In the genomic region with DNA sequence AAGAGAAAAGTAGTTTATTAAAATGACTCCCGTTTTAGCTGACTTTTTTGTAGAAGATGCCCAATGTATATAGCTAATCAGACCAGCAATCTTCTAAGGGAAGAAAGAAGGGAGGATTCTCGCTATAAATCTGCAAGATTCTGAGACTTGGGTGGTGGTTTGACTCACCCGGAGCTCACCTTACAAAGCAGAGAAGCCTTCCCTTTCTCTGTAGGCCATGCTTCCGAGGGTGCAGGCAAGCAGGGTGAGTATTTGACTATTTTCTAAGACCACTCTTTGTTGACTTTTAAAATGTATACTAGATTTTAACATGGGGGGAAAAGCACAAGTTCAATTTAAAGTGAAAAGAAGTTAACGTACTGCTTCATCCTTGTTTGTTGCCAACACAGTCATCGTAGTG, we compare ENCODE assay signal across 19 cellular contexts. TPM values are rescaled to one million over a fixed set of nuclear protein-coding genes. Genes with fewer than 3 reads are reported as not detected.
A peak's percentile ranks its signal among the peaks of the same experiment; 100 is the strongest.
DNase-seq lines count a peak whose midpoint lies in the region; ATAC-seq and TF ChIP-seq lines count a peak whose summit lies in the region.
"Had no signal": no experiment of that assay in that cellular context is flagged by ENCODE, and none has a peak within 500 bp of the region (broad histone marks: within the 10 kb centered on the region; RNA-seq: fewer than 3 reads in every experiment).

No MANE protein-coding gene starts in this region.

- TF ChIP-seq CTCF in OCI-LY7 (conservative IDR thresholded peaks at IDR 0.05; ENCODE audit: low read length) (no peak), thyroid gland (IDR thresholded peaks at IDR 0.05) (no peak)

- H3K27ac Mint-ChIP-seq in activated CD4-positive, alpha-beta T cell treated with anti-CD3 and anti-CD28 coated beads for 36 hours = no peak overlapping the region
- H3K27ac Mint-ChIP-seq in stimulated activated effector memory CD8-positive, alpha-beta T cell treated with anti-CD3 and anti-CD28 coated beads, Interleukin-12 subunit alpha, Interleukin-12 subunit beta, amount 100 ng/mL, for 72 hours = no peak overlapping the region

- H3K4me3 Mint-ChIP-seq in activated CD4-positive, alpha-beta T cell treated with anti-CD3 and anti-CD28 coated beads for 36 hours = no peak overlapping the region
- H3K4me3 Mint-ChIP-seq in stimulated activated effector memory CD8-positive, alpha-beta T cell treated with anti-CD3 and anti-CD28 coated beads, Interleukin-12 subunit alpha, Interleukin-12 subunit beta, amount 100 ng/mL, for 72 hours = peak overlapping the region; percentile 77

- no peak overlapping the region for H3K4me2 ChIP-seq in OCI-LY7 (ENCODE audit: low read length)
- H3K4me2 ChIP-seq: BLaER1 had no signal

- H3K27ac ChIP-seq in OCI-LY7 (ENCODE audit: low read depth, low read length, poor library complexity, severe bottlenecking) (no peak overlapping the region), thyroid gland (no peak overlapping the region)
- H3K27ac ChIP-seq: 22Rv1, BLaER1 had no signal

- no peak for TF ChIP-seq POLR2A in thyroid gland (IDR thresholded peaks at IDR 0.05)

- H3K9me2 ChIP-seq in OCI-LY7 (ENCODE audit: insufficient read depth, low read length) = no peaks in the 10 kb centered on the region

- ATAC-seq in activated CD4-positive, alpha-beta T cell treated with anti-CD3 and anti-CD28 coated beads for 36 hours = peak; percentile 31
- no peak for ATAC-seq in stimulated activated effector memory CD8-positive, alpha-beta T cell treated with anti-CD3 and anti-CD28 coated beads, Interleukin-12 subunit alpha, Interleukin-12 subunit beta, amount 100 ng/mL, for 72 hours
- ATAC-seq in left ventricle myocardium superior = no peak
- ATAC-seq in GM21423 (IDR thresholded peaks at IDR 0.05; ENCODE audit: unreplicated experiment) = no peak

- WGBS in thyroid gland, 2 donors = 37 to 53% methylated on average over 6 of the region's 6 CpGs

- H3K9me3 ChIP-seq in OCI-LY7 (ENCODE audit: low read length) = no peaks in the 10 kb centered on the region
- H3K9me3 ChIP-seq in iPS-15b (ENCODE audit: control insufficient read depth, insufficient read depth, low read length) = no peaks in the 10 kb centered on the region
- no peaks in the 10 kb centered on the region for H3K9me3 ChIP-seq in thyroid gland

- DNase-seq in activated CD4-positive, alpha-beta T cell treated with anti-CD3 and anti-CD28 coated beads for 36 hours = no peak
- DNase-seq in activated CD4-positive, alpha-beta T cell treated with anti-CD3 and anti-CD28 coated beads for 48 hours = no peak
- DNase-seq in OCI-LY7 (ENCODE audit: low spot score) (no peak), left ventricle myocardium superior (no peak), thyroid gland (no peak)
- peak in 1 of 2 donors; percentile 40 for DNase-seq in stimulated activated effector memory CD8-positive, alpha-beta T cell treated with anti-CD3 and anti-CD28 coated beads, Interleukin-12 subunit alpha, Interleukin-12 subunit beta, amount 100 ng/mL, for 72 hours (ENCODE audit: low spot score in 2 of 2)
- DNase-seq: CD8-positive, alpha-beta memory T cell; GF-D8; HCEC 1CT; NCI-H1048; NCI-H345; NCI-H526 treated with DMSO at 0.1 percent for 48 hours; OCI-M1; RPMI8226 had no signal

- H3K79me2 ChIP-seq in OCI-LY7 (ENCODE audit: insufficient read depth, low read depth, low read length) = no peaks in the 10 kb centered on the region

- H3K4me1 ChIP-seq in OCI-LY7 (ENCODE audit: insufficient read depth, low read length, poor library complexity, severe bottlenecking) = no peaks in the 10 kb centered on the region
- H3K4me1 ChIP-seq in iPS-15b (ENCODE audit: control insufficient read depth, insufficient read depth, low read length) = peaks cover 35% of the 10 kb centered on the region
- peaks cover 21 to 44% of the 10 kb centered on the region in 2 donors for H3K4me1 ChIP-seq in thyroid gland
- H3K4me1 ChIP-seq: BLaER1 had no signal

- H2AFZ ChIP-seq in OCI-LY7 (ENCODE audit: low read length) = peak overlapping the region; percentile 49

- H3K4me1 Mint-ChIP-seq in activated CD4-positive, alpha-beta T cell treated with anti-CD3 and anti-CD28 coated beads for 36 hours = peaks cover 68% of the 10 kb centered on the region
- H3K4me1 Mint-ChIP-seq in stimulated activated effector memory CD8-positive, alpha-beta T cell treated with anti-CD3 and anti-CD28 coated beads, Interleukin-12 subunit alpha, Interleukin-12 subunit beta, amount 100 ng/mL, for 72 hours = peaks cover 60% of the 10 kb centered on the region

- CTCF ChIA-PET in activated CD4-positive, alpha-beta T cell treated with anti-CD3 and anti-CD28 coated beads for 36 hours (lab: Charles Lee) = interaction anchor here (0.5 to 0.7 kb wide), 3 partner anchors 44 to 1331 kb away, joined by 3 to 4 read pairs (median 3); no protein-coding TSS in a partner anchor
- CTCF ChIA-PET in OCI-LY7 (lab: Charles Lee; ENCODE audit: unreplicated experiment) = no interaction called here

- H3K27me3 ChIP-seq in iPS-15b (ENCODE audit: control insufficient read depth, insufficient read depth, low read length) (peaks cover 96% of the 10 kb centered on the region), thyroid gland (peaks cover 74% of the 10 kb centered on the region)

- H3K9ac ChIP-seq in iPS-15b (ENCODE audit: low read depth, low read length) = no peak overlapping the region
- H3K9ac ChIP-seq: BLaER1 had no signal

- peaks cover 88% of the 10 kb centered on the region for H3K27me3 Mint-ChIP-seq in activated CD4-positive, alpha-beta T cell treated with anti-CD3 and anti-CD28 coated beads for 36 hours

- H3K36me3 ChIP-seq in OCI-LY7 (ENCODE audit: insufficient read depth, low read length) (no peaks in the 10 kb centered on the region), iPS-15b (ENCODE audit: control insufficient read depth, insufficient read depth, low read length) (no peaks in the 10 kb centered on the region), thyroid gland (no peaks in the 10 kb centered on the region)

- H3K36me3 Mint-ChIP-seq in activated CD4-positive, alpha-beta T cell treated with anti-CD3 and anti-CD28 coated beads for 36 hours (ENCODE audit: low read depth) = no peaks in the 10 kb centered on the region
- H3K36me3 Mint-ChIP-seq in stimulated activated effector memory CD8-positive, alpha-beta T cell treated with anti-CD3 and anti-CD28 coated beads, Interleukin-12 subunit alpha, Interleukin-12 subunit beta, amount 100 ng/mL, for 72 hours = peaks cover 7% of the 10 kb centered on the region
- H3K36me3 Mint-ChIP-seq: CD8-positive, alpha-beta memory T cell had no signal

- H4K20me1 ChIP-seq in OCI-LY7 (ENCODE audit: insufficient read depth, low read length) = no peaks in the 10 kb centered on the region
- H4K20me1 ChIP-seq: BLaER1 had no signal

- no peaks in the 10 kb centered on the region for H3K9me3 Mint-ChIP-seq in activated CD4-positive, alpha-beta T cell treated with anti-CD3 and anti-CD28 coated beads for 36 hours (ENCODE audit: low read depth)
- H3K9me3 Mint-ChIP-seq in stimulated activated effector memory CD8-positive, alpha-beta T cell treated with anti-CD3 and anti-CD28 coated beads, Interleukin-12 subunit alpha, Interleukin-12 subunit beta, amount 100 ng/mL, for 72 hours = no peaks in the 10 kb centered on the region

- POLR2A ChIA-PET in activated CD4-positive, alpha-beta T cell treated with anti-CD3 and anti-CD28 coated beads for 36 hours (lab: Charles Lee) = no interaction called here
- POLR2A ChIA-PET in OCI-LY7 (lab: Charles Lee) = no interaction called here

- intact Hi-C loops in activated CD4-positive, alpha-beta T cell treated with anti-CD3 and anti-CD28 coated beads for 36 hours (cut with DNase I, micrococcal nuclease) = loop anchor here in 1 of 2 experiments (1.0 kb wide), 1 partner anchor 397 kb away; no protein-coding TSS in a partner anchor
- intact Hi-C loops in OCI-LY7 (cut with micrococcal nuclease; ENCODE audit: unreplicated experiment) = no loop called here
- intact Hi-C loops in left ventricle myocardium superior (cut with micrococcal nuclease) = no loop called here
- intact Hi-C loops in thyroid gland (cut with DNase I) = no loop called here

- no TSS peak for BruUV-seq in OCI-LY7 (replicated peaks; lab: Mats Ljungman, UMichigan)

- H3K4me3 ChIP-seq in OCI-LY7 (ENCODE audit: low read depth, low read length, poor library complexity, severe bottlenecking) (no peak overlapping the region), iPS-15b (ENCODE audit: low read depth, low read length) (peak overlapping the region; percentile 24), thyroid gland (replicated peaks in 1 of 3) (no peak overlapping the region)
- H3K4me3 ChIP-seq: BLaER1 had no signal

RNA-seq across cellular contexts. Expression of gene OLIG3, which starts 2.7 kb away (rescaled TPM):
- total RNA-seq in activated CD4-positive, alpha-beta T cell treated with anti-CD3 and anti-CD28 coated beads for 36 hours = not detected
- not detected in 2 replicates for total RNA-seq in OCI-LY7 (2014; rRNA removed; shearing (Covaris generic))
- total RNA-seq in OCI-LY7 (2022) (not detected in 2 replicates), left ventricle myocardium superior (not detected), thyroid gland (not detected)
- total RNA-seq: HT-29 had no signal
